ENCODE assay signal across 1 cellular context in genomic region chr9:125706661-125707539, GRCh38.
TF ChIP-seq lines count a peak whose summit lies in the region.

MAPKAP1 (minus strand) TSS chr9:125707208; CDS start chr9:125672574, 34,634 bp downstream.

TF ChIP-seq in K562, 482 proteins besides CTCF, POLR2A, EP300 and RAD21 (continued from another document):
- TF ChIP-seq ZHX1 (conservative IDR thresholded peaks at IDR 0.05; ENCODE audit: low read length) (no peak), MCM2 (IDR thresholded peaks at IDR 0.05; ENCODE audit: low read depth) (no peak), ETV1 (tag; conservative IDR thresholded peaks at IDR 0.05; ENCODE audit: low read depth) (peak; percentile 33), SAP30 (IDR thresholded peaks at IDR 0.05; ENCODE audit: borderline replicate concordance, insufficient read depth, low read depth, low read length, poor library complexity, severe bottlenecking) (peak; percentile 90), RB1 (IDR thresholded peaks at IDR 0.05; ENCODE audit: low read depth) (peak; percentile 64), TEAD4 (IDR thresholded peaks at IDR 0.05; ENCODE audit: low read length) (no peak; the same call in 1 of the 2 replicates), TEAD4 (CRISPR knock-in tag; IDR thresholded peaks at IDR 0.05; ENCODE audit: borderline replicate concordance) (no peak), HDAC2 (IDR thresholded peaks at IDR 0.05) (0 out of 2 replicates have a peak, but pooled peaks have one; percentile 24), PTRF (tag; IDR thresholded peaks at IDR 0.05) (no peak), MYC (IDR thresholded peaks at IDR 0.05; ENCODE audit: low read depth, low read length) (peak; percentile 74), MYC (CRISPR knock-in tag; IDR thresholded peaks at IDR 0.05; ENCODE audit: borderline replicate concordance, low read depth) (peak; percentile 56; the same call in 1 of the 2 replicates), BRD4 (IDR thresholded peaks at IDR 0.05) (peak; percentile 56; the same call in 1 of the 2 replicates), STAT5B (CRISPR knock-in tag; IDR thresholded peaks at IDR 0.05) (no peak), SRF (CRISPR knock-in tag; IDR thresholded peaks at IDR 0.05) (0 out of 4 replicates have a peak, but pooled peaks of 1 of the 2 experiments have one; percentile 11), FOXK2 (conservative IDR thresholded peaks at IDR 0.05 in 1 of 2, IDR thresholded peaks at IDR 0.05 in 1 of 2; ENCODE audit: low read depth in 2 of 2) (peak; percentile 43 to 61; a peak in 2 of 4 replicates), ILF3 (IDR thresholded peaks at IDR 0.05; ENCODE audit: borderline replicate concordance) (no peak), ARHGAP35 (IDR thresholded peaks at IDR 0.05; ENCODE audit: partially characterized antibody) (no peak), ZNF830 (CRISPR knock-in tag; IDR thresholded peaks at IDR 0.05) (no peak), SIN3A (IDR thresholded peaks at IDR 0.05; ENCODE audit: borderline replicate concordance in 2 of 2, control insufficient read depth in 1 of 2, low read depth in 2 of 2, low read length in 2 of 2) (peak; percentile 73 to 83; a peak in 2 of 4 replicates), ZFP36 (IDR thresholded peaks at IDR 0.05; ENCODE audit: low read depth, low read length, partially characterized antibody) (peak; percentile 17), BCL6 (CRISPR knock-in tag; IDR thresholded peaks at IDR 0.05) (no peak), PCBP1 (IDR thresholded peaks at IDR 0.05; ENCODE audit: low read depth, low read length, poor library complexity, severe bottlenecking) (peak; percentile 88), KLF1 (tag; IDR thresholded peaks at IDR 0.05) (no peak; the same call in 1 of the 2 replicates), CBX1 (IDR thresholded peaks at IDR 0.05; ENCODE audit: low read depth) (peak; percentile 65; the same call in 1 of the 2 replicates), IRF1 (CRISPR knock-in tag; IDR thresholded peaks at IDR 0.05; ENCODE audit: borderline replicate concordance) (no peak), RCOR1 (IDR thresholded peaks at IDR 0.05; ENCODE audit: borderline replicate concordance in 1 of 2, low read depth in 2 of 2, low read length in 2 of 2) (peak in 1 of 2 experiments; percentile 7; a peak in 2 of 4 replicates), MCM3 (IDR thresholded peaks at IDR 0.05) (no peak), NR2C2 (CRISPR knock-in tag; IDR thresholded peaks at IDR 0.05) (peak; percentile 98), NR2C2 (tag; IDR thresholded peaks at IDR 0.05) (peak; percentile 100), POLR2B (IDR thresholded peaks at IDR 0.05; ENCODE audit: low read depth, partially characterized antibody) (peak; percentile 80), E2F1 (CRISPR knock-in tag; IDR thresholded peaks at IDR 0.05) (0 out of 2 replicates have a peak, but pooled peaks have one; percentile 34), HIVEP1 (CRISPR knock-in tag; IDR thresholded peaks at IDR 0.05) (no peak), ZNF217 (CRISPR knock-in tag; IDR thresholded peaks at IDR 0.05) (no peak), ZNF740 (CRISPR knock-in tag; IDR thresholded peaks at IDR 0.05) (peak; percentile 15; the same call in 1 of the 2 replicates), ZNF740 (tag; IDR thresholded peaks at IDR 0.05) (peak in 1 of 2 experiments; percentile 66; a peak in 1 of 4 replicates), POLR3G (IDR thresholded peaks at IDR 0.05; ENCODE audit: extremely low read depth, insufficient read length, insufficient replicate concordance) (no peak)
- TF ChIP-seq, protein P1, sequence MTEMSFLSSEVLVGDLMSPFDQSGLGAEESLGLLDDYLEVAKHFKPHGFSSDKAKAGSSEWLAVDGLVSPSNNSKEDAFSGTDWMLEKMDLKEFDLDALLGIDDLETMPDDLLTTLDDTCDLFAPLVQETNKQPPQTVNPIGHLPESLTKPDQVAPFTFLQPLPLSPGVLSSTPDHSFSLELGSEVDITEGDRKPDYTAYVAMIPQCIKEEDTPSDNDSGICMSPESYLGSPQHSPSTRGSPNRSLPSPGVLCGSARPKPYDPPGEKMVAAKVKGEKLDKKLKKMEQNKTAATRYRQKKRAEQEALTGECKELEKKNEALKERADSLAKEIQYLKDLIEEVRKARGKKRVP (CRISPR knock-in tag; IDR thresholded peaks at IDR 0.05): no peak
- TF ChIP-seq, protein P2, sequence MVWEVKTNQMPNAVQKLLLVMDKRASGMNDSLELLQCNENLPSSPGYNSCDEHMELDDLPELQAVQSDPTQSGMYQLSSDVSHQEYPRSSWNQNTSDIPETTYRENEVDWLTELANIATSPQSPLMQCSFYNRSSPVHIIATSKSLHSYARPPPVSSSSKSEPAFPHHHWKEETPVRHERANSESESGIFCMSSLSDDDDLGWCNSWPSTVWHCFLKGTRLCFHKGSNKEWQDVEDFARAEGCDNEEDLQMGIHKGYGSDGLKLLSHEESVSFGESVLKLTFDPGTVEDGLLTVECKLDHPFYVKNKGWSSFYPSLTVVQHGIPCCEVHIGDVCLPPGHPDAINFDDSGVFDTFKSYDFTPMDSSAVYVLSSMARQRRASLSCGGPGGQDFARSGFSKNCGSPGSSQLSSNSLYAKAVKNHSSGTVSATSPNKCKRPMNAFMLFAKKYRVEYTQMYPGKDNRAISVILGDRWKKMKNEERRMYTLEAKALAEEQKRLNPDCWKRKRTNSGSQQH (CRISPR knock-in tag; IDR thresholded peaks at IDR 0.05): no peak
- TF ChIP-seq, protein P3, sequence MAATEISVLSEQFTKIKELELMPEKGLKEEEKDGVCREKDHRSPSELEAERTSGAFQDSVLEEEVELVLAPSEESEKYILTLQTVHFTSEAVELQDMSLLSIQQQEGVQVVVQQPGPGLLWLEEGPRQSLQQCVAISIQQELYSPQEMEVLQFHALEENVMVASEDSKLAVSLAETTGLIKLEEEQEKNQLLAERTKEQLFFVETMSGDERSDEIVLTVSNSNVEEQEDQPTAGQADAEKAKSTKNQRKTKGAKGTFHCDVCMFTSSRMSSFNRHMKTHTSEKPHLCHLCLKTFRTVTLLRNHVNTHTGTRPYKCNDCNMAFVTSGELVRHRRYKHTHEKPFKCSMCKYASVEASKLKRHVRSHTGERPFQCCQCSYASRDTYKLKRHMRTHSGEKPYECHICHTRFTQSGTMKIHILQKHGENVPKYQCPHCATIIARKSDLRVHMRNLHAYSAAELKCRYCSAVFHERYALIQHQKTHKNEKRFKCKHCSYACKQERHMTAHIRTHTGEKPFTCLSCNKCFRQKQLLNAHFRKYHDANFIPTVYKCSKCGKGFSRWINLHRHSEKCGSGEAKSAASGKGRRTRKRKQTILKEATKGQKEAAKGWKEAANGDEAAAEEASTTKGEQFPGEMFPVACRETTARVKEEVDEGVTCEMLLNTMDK (IDR thresholded peaks at IDR 0.05; ENCODE audit: borderline replicate concordance, insufficient read depth, low read depth, low read length, poor library complexity, severe bottlenecking): no peak
- TF ChIP-seq, protein P4, sequence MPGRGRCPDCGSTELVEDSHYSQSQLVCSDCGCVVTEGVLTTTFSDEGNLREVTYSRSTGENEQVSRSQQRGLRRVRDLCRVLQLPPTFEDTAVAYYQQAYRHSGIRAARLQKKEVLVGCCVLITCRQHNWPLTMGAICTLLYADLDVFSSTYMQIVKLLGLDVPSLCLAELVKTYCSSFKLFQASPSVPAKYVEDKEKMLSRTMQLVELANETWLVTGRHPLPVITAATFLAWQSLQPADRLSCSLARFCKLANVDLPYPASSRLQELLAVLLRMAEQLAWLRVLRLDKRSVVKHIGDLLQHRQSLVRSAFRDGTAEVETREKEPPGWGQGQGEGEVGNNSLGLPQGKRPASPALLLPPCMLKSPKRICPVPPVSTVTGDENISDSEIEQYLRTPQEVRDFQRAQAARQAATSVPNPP (IDR thresholded peaks at IDR 0.05; ENCODE audit: borderline replicate concordance, insufficient read depth, insufficient read length): no peak
- TF ChIP-seq, protein P5, sequence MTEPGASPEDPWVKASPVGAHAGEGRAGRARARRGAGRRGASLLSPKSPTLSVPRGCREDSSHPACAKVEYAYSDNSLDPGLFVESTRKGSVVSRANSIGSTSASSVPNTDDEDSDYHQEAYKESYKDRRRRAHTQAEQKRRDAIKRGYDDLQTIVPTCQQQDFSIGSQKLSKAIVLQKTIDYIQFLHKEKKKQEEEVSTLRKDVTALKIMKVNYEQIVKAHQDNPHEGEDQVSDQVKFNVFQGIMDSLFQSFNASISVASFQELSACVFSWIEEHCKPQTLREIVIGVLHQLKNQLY (CRISPR knock-in tag; conservative IDR thresholded peaks at IDR 0.05): no peak
- TF ChIP-seq, protein P6, sequence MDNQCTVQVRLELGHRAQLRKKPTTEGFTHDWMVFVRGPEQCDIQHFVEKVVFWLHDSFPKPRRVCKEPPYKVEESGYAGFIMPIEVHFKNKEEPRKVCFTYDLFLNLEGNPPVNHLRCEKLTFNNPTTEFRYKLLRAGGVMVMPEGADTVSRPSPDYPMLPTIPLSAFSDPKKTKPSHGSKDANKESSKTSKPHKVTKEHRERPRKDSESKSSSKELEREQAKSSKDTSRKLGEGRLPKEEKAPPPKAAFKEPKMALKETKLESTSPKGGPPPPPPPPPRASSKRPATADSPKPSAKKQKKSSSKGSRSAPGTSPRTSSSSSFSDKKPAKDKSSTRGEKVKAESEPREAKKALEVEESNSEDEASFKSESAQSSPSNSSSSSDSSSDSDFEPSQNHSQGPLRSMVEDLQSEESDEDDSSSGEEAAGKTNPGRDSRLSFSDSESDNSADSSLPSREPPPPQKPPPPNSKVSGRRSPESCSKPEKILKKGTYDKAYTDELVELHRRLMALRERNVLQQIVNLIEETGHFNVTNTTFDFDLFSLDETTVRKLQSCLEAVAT (IDR thresholded peaks at IDR 0.05): no peak
